8 cellular contexts compared by ENCODE assay signal in the genomic region with DNA sequence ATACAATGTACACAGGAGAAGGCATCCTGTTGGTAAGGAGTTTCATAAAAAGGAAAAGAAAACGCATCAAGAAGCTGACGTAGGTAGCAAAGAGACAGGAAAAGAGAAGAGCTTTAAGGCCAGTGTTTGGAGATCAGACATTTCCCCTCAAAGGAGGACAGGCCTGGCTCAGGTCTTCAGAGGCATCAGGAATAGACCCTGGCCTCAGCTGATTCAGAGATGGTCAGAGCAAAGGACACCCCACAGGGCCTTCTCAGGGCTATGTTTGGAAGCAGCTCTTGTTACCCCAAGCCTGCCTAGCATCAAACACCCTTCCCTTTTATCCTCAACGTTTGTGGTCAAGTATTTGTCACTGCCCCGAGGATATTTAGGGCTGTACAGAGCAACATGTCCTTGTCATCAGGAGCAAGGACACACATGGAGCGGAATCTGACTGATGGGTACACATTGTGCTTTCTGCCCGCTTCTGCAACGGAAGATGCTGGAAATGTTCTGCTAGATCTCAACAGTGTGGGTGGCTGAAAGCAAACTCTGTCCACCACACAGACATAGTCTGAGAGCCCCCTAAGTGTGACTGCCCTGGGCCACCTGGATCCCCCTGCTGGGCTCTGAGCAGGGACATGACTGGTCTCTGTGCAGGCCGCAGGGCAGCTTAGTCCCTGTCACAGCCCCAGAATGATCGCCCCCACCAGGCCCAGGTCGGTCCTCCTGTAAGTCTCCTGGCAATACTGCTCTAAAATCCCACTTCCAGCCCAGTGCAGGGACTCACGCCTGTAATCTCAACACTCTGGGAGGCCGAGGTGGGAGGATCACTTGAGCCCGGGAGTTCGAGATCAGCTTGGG. TPM values are rescaled to one million over a fixed set of nuclear protein-coding genes. Genes with fewer than 3 reads are reported as not detected.
DNase-seq lines count a peak whose midpoint lies in the region; ATAC-seq and TF ChIP-seq lines count a peak whose summit lies in the region.
"Had no signal": no experiment of that assay in that cellular context is flagged by ENCODE, and none has a peak within 500 bp of the region (broad histone marks: within the 10 kb centered on the region; RNA-seq: fewer than 3 reads in every experiment).

No MANE protein-coding gene starts in this region.

- intact Hi-C loops in testis (cut with DNase I; ENCODE audit: low total_unique reads), result no loop called here

- H3K9ac ChIP-seq in GM23248 (peak overlapping the region; percentile 95; the same call in 1 of the 2 replicates), smooth muscle cell (ENCODE audit: low read depth) (no peak overlapping the region)

- ATAC-seq in GM21390 (IDR thresholded peaks at IDR 0.05; ENCODE audit: unreplicated experiment) (no peak), HG03439 (IDR thresholded peaks at IDR 0.05; ENCODE audit: unreplicated experiment) (no peak)

- no peaks in the 10 kb centered on the region for H4K20me1 ChIP-seq in GM23248 (ENCODE audit: insufficient read depth)
- H4K20me1 ChIP-seq in smooth muscle cell (ENCODE audit: low read depth), result no peaks in the 10 kb centered on the region

- H3K4me2 ChIP-seq in GM23248 (ENCODE audit: unreplicated experiment) (peak overlapping the region; percentile 79), smooth muscle cell (peak overlapping the region; percentile 95)

- no peak for DNase-seq in GM23248
- DNase-seq in RWPE1 (ENCODE audit: low spot score), result no peak
- no peak for DNase-seq in fibroblast of mammary gland (ENCODE audit: low read depth)
- no peak for DNase-seq in smooth muscle cell (lab: John Stamatoyannopoulos, UW; ENCODE audit: unreplicated experiment)
- DNase-seq in testis, result no peak

- no peak for TF ChIP-seq POLR2A in testis (IDR thresholded peaks at IDR 0.05)

- H3K27ac ChIP-seq in GM23248 (no peak overlapping the region), RWPE1 (peak overlapping the region; percentile 87), smooth muscle cell (ENCODE audit: low read depth) (no peak overlapping the region), testis (no peak overlapping the region)

- H3K36me3 ChIP-seq in GM23248 (ENCODE audit: low read depth), result no peaks in the 10 kb centered on the region
- no peaks in the 10 kb centered on the region for H3K36me3 ChIP-seq in smooth muscle cell (ENCODE audit: low read depth)
- no peaks in the 10 kb centered on the region for H3K36me3 ChIP-seq in testis (ENCODE audit: low read depth, missing control alignments)

- H3K4me3 ChIP-seq in GM23248, result peak overlapping the region; percentile 62
- H3K4me3 ChIP-seq in fibroblast of mammary gland (ENCODE audit: control insufficient read depth, low read depth, low read length), result peak overlapping the region; percentile 78
- peak overlapping the region; percentile 72 for H3K4me3 ChIP-seq in smooth muscle cell
- H3K4me3 ChIP-seq in testis, result peak overlapping the region in 1 of 2 donors; percentile 70

- H2AFZ ChIP-seq in GM23248 (no peak overlapping the region), smooth muscle cell (ENCODE audit: low read depth) (no peak overlapping the region)

- 63 to 65% methylated on average over 14 of the region's 14 CpGs for WGBS in GM23248 (ENCODE audit: low coverage in 1 of 2, low lambda C conversion rate in 2 of 2, missing lambda C conversion rate in 2 of 2), 2 experiments
- 85% methylated on average over 14 of the region's 14 CpGs for WGBS in smooth muscle cell (ENCODE audit: low lambda C conversion rate)
- WGBS in testis, 2 donors, result 57 to 67% methylated on average over 6 to 14 of the region's 14 CpGs

- H3K9me3 ChIP-seq in GM23248 (ENCODE audit: low read depth), result no peaks in the 10 kb centered on the region
- no peaks in the 10 kb centered on the region for H3K9me3 ChIP-seq in smooth muscle cell (replicated peaks; ENCODE audit: low read depth)
- no peaks in the 10 kb centered on the region for H3K9me3 ChIP-seq in testis
- H3K9me3 ChIP-seq: prostate gland had no signal

- POLR2A ChIA-PET in RWPE1 (lab: Yijun Ruan, JAX; ENCODE audit: low non-redundant PET), result interaction anchor here (0.6 kb wide), 2 partner anchors 15 to 25 kb away, joined by 3 to 7 read pairs; no protein-coding TSS in a partner anchor

- H3K4me1 ChIP-seq in GM23248 (ENCODE audit: insufficient read depth), result 0 out of 2 replicates have a peak, but pooled peaks cover 6% of the 10 kb centered on the region
- peaks cover 6% of the 10 kb centered on the region for H3K4me1 ChIP-seq in smooth muscle cell (ENCODE audit: low read depth)
- peaks cover 11% of the 10 kb centered on the region for H3K4me1 ChIP-seq in testis
- H3K4me1 ChIP-seq: prostate gland had no signal

- no peaks in the 10 kb centered on the region for H3K9me2 ChIP-seq in GM23248 (ENCODE audit: insufficient read depth)

- CTCF ChIA-PET in RWPE1 (lab: Yijun Ruan, JAX), result interaction anchor here (1.1 to 2.6 kb wide), 2 partner anchors 14 to 60 kb away, joined by 4 to 12 read pairs; a partner anchor contains a TSS

- no peaks in the 10 kb centered on the region for H3K27me3 ChIP-seq in GM23248 (replicated peaks; ENCODE audit: insufficient read depth)
- H3K27me3 ChIP-seq in smooth muscle cell (ENCODE audit: low read depth), result no peaks in the 10 kb centered on the region
- no peaks in the 10 kb centered on the region for H3K27me3 ChIP-seq in testis

- H3K79me2 ChIP-seq in GM23248 (ENCODE audit: insufficient read depth) (0 out of 2 replicates have a peak, but pooled peaks cover 6% of the 10 kb centered on the region), smooth muscle cell (ENCODE audit: low read depth) (no peaks in the 10 kb centered on the region)

- in situ Hi-C loops in GM23248 (cut with MboI), result loop anchor here (25.0 kb wide), 1 partner anchor 361 kb away; no protein-coding TSS in a partner anchor

- TF ChIP-seq CTCF in RWPE1 (conservative IDR thresholded peaks at IDR 0.05; ENCODE audit: low read depth) (no peak), fibroblast of mammary gland (conservative IDR thresholded peaks at IDR 0.05; ENCODE audit: control insufficient read depth, insufficient read depth, low read depth, low read length) (no peak), smooth muscle cell (IDR thresholded peaks at IDR 0.05; ENCODE audit: borderline replicate concordance, insufficient read depth, poor library complexity, severe bottlenecking) (no peak), testis (IDR thresholded peaks at IDR 0.05) (no peak)

- H3F3A ChIP-seq in GM23248 (ENCODE audit: insufficient read depth), result no peaks in the 10 kb centered on the region
- no peaks in the 10 kb centered on the region for H3F3A ChIP-seq in smooth muscle cell (ENCODE audit: low read depth)

RNA-seq across cellular contexts. Expression of a gene that starts 1.0 kb away (rescaled TPM):
- 52.5 and 55.4 TPM in 2 replicates for total RNA-seq in GM23248 (2014; rRNA removed; shearing (Covaris generic))
- polyA plus RNA-seq in GM23248 (2016; fragmentation: Nextera tagmentation; extraction: Ambion mirVana), result 68.8 and 72.6 TPM in 2 replicates
- total RNA-seq in smooth muscle cell, result 55.8 and 59.2 TPM in 2 replicates
- polyA plus RNA-seq in smooth muscle cell, result 69.5 and 86.8 TPM in 2 replicates
- 10 to 100 TPM; 59.4 to 75.8 TPM for total RNA-seq in testis
- 77.7 TPM for polyA plus RNA-seq in testis (ENCODE audit: insufficient read depth, low read depth, low replicate concordance)

RNA-seq across cellular contexts. Expression of a gene that starts 13.6 kb away (rescaled TPM):
- 14.4 and 17.9 TPM in 2 replicates for total RNA-seq in GM23248 (2014; rRNA removed; shearing (Covaris generic))
- 11.1 and 11.3 TPM in 2 replicates for polyA plus RNA-seq in GM23248 (2016; fragmentation: Nextera tagmentation; extraction: Ambion mirVana)
- total RNA-seq in smooth muscle cell, result 13.4 and 14.7 TPM in 2 replicates
- polyA plus RNA-seq in smooth muscle cell, result 17.6 and 25.9 TPM in 2 replicates
- 10 to 100 TPM; 31.5 to 41.5 TPM for total RNA-seq in testis
- 23.6 TPM for polyA plus RNA-seq in testis (ENCODE audit: insufficient read depth, low read depth, low replicate concordance)

RNA-seq across cellular contexts. Expression of a gene that starts 25.0 kb away (rescaled TPM):
- total RNA-seq in GM23248 (2014; rRNA removed; shearing (Covaris generic)), result not detected in 2 replicates
- polyA plus RNA-seq in GM23248 (2016; fragmentation: Nextera tagmentation; extraction: Ambion mirVana) (not detected in 2 replicates), smooth muscle cell (not detected in 2 replicates), testis (ENCODE audit: insufficient read depth, low read depth, low replicate concordance) (0.34 TPM)
- total RNA-seq in smooth muscle cell (not detected in 2 replicates), testis (1 to 10 TPM; 1.1 to 1.9 TPM)

RNA-seq across cellular contexts. Expression of a gene that starts 39.2 kb away (rescaled TPM):
- total RNA-seq in GM23248 (2014; rRNA removed; shearing (Covaris generic)), result 0.22 and 0.51 TPM in 2 replicates
- polyA plus RNA-seq in GM23248 (2016; fragmentation: Nextera tagmentation; extraction: Ambion mirVana) (not detected in 2 replicates), smooth muscle cell (9.2 and 10.3 TPM in 2 replicates), testis (ENCODE audit: insufficient read depth, low read depth, low replicate concordance) (9.4 TPM)
- total RNA-seq in smooth muscle cell (5.6 and 8.9 TPM in 2 replicates), testis (1 to 10 TPM; 8.7 to 8.8 TPM)
